2 cellular contexts compared by ENCODE assay signal in the genomic region with DNA sequence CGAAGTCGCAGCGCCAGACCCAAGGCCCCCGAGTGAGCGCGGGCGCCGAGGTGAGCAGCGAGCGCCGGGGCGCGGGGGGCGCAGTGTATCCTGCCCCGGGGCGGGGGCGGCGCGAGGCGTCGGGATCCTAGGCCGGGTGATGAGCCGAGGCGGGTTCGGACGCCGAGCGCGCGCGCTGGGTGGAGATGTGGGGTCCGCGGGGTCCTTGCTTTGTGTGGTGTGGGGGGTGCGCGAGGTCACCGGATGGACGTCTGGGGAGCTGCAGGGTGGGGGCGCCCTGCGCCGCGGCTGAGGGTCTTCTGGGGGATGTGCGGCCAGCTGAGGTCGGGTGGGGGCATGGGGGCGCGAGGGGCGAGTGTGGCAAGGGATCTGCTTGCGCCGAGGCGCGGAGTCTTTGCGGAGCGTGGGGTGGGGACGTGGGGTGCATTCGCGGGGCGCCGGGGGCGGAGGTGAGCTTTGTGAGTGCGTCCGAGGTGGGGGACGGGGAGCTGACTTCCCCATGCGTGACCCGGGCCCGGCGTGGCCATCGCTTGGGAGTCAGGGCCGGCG.
TF ChIP-seq lines count a peak whose summit lies in the region.

No MANE protein-coding gene starts in this region.

TF ChIP-seq in GM23338, 12 proteins besides CTCF, POLR2A, EP300 and RAD21 (continued from another document):
- no peak for TF ChIP-seq ZNF462 (CRISPR knock-in tag; IDR thresholded peaks at IDR 0.05)

TF ChIP-seq in K562, 482 proteins besides CTCF, POLR2A, EP300 and RAD21 (continued from another document):
- TF ChIP-seq, protein P1, sequence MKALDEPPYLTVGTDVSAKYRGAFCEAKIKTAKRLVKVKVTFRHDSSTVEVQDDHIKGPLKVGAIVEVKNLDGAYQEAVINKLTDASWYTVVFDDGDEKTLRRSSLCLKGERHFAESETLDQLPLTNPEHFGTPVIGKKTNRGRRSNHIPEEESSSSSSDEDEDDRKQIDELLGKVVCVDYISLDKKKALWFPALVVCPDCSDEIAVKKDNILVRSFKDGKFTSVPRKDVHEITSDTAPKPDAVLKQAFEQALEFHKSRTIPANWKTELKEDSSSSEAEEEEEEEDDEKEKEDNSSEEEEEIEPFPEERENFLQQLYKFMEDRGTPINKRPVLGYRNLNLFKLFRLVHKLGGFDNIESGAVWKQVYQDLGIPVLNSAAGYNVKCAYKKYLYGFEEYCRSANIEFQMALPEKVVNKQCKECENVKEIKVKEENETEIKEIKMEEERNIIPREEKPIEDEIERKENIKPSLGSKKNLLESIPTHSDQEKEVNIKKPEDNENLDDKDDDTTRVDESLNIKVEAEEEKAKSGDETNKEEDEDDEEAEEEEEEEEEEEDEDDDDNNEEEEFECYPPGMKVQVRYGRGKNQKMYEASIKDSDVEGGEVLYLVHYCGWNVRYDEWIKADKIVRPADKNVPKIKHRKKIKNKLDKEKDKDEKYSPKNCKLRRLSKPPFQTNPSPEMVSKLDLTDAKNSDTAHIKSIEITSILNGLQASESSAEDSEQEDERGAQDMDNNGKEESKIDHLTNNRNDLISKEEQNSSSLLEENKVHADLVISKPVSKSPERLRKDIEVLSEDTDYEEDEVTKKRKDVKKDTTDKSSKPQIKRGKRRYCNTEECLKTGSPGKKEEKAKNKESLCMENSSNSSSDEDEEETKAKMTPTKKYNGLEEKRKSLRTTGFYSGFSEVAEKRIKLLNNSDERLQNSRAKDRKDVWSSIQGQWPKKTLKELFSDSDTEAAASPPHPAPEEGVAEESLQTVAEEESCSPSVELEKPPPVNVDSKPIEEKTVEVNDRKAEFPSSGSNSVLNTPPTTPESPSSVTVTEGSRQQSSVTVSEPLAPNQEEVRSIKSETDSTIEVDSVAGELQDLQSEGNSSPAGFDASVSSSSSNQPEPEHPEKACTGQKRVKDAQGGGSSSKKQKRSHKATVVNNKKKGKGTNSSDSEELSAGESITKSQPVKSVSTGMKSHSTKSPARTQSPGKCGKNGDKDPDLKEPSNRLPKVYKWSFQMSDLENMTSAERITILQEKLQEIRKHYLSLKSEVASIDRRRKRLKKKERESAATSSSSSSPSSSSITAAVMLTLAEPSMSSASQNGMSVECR (CRISPR knock-in tag; IDR thresholded peaks at IDR 0.05) = 0 out of 2 replicates have a peak, but pooled peaks have one; percentile 8
- TF ChIP-seq HNRNPH1 (optimal IDR thresholded peaks at IDR 0.05; ENCODE audit: low read depth, low read length) (no peak), PHF8 (IDR thresholded peaks at IDR 0.05; ENCODE audit: borderline replicate concordance, low read length) (peak; percentile 29; the same call in 1 of the 2 replicates), RBFOX2 (IDR thresholded peaks at IDR 0.05; ENCODE audit: low read depth, low read length) (peak; percentile 35; the same call in 1 of the 2 replicates), ZBTB7A (IDR thresholded peaks at IDR 0.05; ENCODE audit: borderline replicate concordance, control insufficient read depth, low read depth, low read length) (0 out of 2 replicates have a peak, but pooled peaks have one; percentile 52), POLR2AphosphoS5 (IDR thresholded peaks at IDR 0.05; ENCODE audit: control insufficient read depth, insufficient read depth, low read depth, low read length) (no peak), ZNF740 (CRISPR knock-in tag; IDR thresholded peaks at IDR 0.05) (peak; percentile 8; the same call in 1 of the 2 replicates), ZNF740 (tag; IDR thresholded peaks at IDR 0.05) (no peak), CBX3 (IDR thresholded peaks at IDR 0.05; ENCODE audit: borderline replicate concordance in 1 of 2, low read length in 2 of 2) (no peak), CCNT2 (IDR thresholded peaks at IDR 0.05; ENCODE audit: borderline replicate concordance, extremely low read depth, insufficient read length, low read depth, low read length) (peak; percentile 2), POLR2G (IDR thresholded peaks at IDR 0.05; ENCODE audit: low read depth, low read length) (peak; percentile 54), SLC30A9 (CRISPR knock-in tag; IDR thresholded peaks at IDR 0.05) (no peak), HDAC1 (IDR thresholded peaks at IDR 0.05) (0 out of 4 replicates have a peak, but pooled peaks of 1 of the 2 experiments have one; percentile 12), TAF1 (IDR thresholded peaks at IDR 0.05; ENCODE audit: control insufficient read depth, extremely low read depth, insufficient read depth, low read length, severe bottlenecking) (peak; percentile 26), ZNF175 (CRISPR knock-in tag; IDR thresholded peaks at IDR 0.05; ENCODE audit: low read depth) (no peak), THRAP3 (IDR thresholded peaks at IDR 0.05; ENCODE audit: borderline replicate concordance) (no peak), ZNF75A (CRISPR knock-in tag; IDR thresholded peaks at IDR 0.05) (no peak), ZNF431 (CRISPR knock-in tag; IDR thresholded peaks at IDR 0.05) (no peak), BDP1 (IDR thresholded peaks at IDR 0.05; ENCODE audit: insufficient read depth, insufficient read length) (no peak), RB1 (IDR thresholded peaks at IDR 0.05; ENCODE audit: low read depth) (0 out of 2 replicates have a peak, but pooled peaks have one; percentile 24), NR2C2 (CRISPR knock-in tag; IDR thresholded peaks at IDR 0.05) (no peak), NR2C2 (tag; IDR thresholded peaks at IDR 0.05) (peak; percentile 53), GABPB1 (CRISPR knock-in tag; IDR thresholded peaks at IDR 0.05) (peak; percentile 47; the same call in 1 of the 2 replicates), HDAC2 (IDR thresholded peaks at IDR 0.05) (no peak)
- TF ChIP-seq, protein P2, sequence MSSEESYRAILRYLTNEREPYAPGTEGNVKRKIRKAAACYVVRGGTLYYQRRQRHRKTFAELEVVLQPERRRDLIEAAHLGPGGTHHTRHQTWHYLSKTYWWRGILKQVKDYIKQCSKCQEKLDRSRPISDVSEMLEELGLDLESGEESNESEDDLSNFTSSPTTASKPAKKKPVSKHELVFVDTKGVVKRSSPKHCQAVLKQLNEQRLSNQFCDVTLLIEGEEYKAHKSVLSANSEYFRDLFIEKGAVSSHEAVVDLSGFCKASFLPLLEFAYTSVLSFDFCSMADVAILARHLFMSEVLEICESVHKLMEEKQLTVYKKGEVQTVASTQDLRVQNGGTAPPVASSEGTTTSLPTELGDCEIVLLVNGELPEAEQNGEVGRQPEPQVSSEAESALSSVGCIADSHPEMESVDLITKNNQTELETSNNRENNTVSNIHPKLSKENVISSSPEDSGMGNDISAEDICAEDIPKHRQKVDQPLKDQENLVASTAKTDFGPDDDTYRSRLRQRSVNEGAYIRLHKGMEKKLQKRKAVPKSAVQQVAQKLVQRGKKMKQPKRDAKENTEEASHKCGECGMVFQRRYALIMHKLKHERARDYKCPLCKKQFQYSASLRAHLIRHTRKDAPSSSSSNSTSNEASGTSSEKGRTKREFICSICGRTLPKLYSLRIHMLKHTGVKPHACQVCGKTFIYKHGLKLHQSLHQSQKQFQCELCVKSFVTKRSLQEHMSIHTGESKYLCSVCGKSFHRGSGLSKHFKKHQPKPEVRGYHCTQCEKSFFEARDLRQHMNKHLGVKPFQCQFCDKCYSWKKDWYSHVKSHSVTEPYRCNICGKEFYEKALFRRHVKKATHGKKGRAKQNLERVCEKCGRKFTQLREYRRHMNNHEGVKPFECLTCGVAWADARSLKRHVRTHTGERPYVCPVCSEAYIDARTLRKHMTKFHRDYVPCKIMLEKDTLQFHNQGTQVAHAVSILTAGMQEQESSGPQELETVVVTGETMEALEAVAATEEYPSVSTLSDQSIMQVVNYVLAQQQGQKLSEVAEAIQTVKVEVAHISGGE (CRISPR knock-in tag; IDR thresholded peaks at IDR 0.05) = no peak
- TF ChIP-seq, protein P3, sequence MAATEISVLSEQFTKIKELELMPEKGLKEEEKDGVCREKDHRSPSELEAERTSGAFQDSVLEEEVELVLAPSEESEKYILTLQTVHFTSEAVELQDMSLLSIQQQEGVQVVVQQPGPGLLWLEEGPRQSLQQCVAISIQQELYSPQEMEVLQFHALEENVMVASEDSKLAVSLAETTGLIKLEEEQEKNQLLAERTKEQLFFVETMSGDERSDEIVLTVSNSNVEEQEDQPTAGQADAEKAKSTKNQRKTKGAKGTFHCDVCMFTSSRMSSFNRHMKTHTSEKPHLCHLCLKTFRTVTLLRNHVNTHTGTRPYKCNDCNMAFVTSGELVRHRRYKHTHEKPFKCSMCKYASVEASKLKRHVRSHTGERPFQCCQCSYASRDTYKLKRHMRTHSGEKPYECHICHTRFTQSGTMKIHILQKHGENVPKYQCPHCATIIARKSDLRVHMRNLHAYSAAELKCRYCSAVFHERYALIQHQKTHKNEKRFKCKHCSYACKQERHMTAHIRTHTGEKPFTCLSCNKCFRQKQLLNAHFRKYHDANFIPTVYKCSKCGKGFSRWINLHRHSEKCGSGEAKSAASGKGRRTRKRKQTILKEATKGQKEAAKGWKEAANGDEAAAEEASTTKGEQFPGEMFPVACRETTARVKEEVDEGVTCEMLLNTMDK (IDR thresholded peaks at IDR 0.05; ENCODE audit: borderline replicate concordance, insufficient read depth, low read depth, low read length, poor library complexity, severe bottlenecking) = peak; percentile 2
- TF ChIP-seq, protein P4, sequence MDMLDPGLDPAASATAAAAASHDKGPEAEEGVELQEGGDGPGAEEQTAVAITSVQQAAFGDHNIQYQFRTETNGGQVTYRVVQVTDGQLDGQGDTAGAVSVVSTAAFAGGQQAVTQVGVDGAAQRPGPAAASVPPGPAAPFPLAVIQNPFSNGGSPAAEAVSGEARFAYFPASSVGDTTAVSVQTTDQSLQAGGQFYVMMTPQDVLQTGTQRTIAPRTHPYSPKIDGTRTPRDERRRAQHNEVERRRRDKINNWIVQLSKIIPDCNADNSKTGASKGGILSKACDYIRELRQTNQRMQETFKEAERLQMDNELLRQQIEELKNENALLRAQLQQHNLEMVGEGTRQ (CRISPR knock-in tag; IDR thresholded peaks at IDR 0.05) = no peak
TF ChIP-seq in K562: peak in this region for 14.
